Comparison of ENCODE assay signal across 8 cellular contexts in the genomic region with DNA sequence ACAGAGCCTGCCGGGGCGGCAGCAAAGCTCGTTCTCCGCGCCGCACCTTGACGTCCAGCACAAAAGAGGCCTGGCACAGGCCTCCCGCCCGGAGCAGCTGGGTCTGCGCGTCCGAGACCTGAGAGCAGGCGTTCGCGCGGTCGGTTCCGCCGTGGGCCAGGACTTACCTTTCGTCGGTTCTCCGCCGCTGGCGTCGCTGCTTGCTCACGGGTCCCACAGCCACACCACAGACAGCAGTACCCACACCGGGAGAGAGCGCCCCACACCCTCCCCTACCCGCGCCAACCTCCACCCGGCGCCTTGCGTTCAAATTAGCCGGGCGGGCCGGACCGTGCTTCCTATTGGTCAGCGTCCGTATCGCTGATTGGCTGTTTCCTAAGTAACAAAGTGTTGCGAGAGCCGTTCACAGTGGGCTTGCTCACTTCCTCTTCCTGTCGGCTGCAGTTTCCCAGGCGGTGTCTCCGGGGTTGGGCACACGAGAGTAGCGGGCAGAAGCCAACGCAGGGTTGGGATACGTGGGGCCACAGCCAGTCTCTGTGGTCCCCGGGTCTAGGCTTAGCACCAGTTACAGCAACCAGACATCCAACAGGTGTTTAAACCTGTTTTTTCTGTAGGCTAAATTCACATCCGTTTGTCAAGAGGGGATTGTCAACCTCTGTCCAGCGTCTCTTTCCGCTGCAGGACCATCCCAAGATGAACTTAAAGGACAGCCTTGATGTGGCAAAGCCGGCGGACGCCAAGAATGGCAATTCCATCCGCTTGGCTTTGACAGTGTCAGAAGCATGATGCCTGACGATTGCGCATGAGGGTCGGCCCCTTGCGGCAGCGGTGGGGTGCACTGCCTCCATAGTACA. TPM values are rescaled to one million over a fixed set of nuclear protein-coding genes. Genes with fewer than 3 reads are reported as not detected.
DNase-seq lines count a peak whose midpoint lies in the region; ATAC-seq and TF ChIP-seq lines count a peak whose summit lies in the region.

A gene (minus strand): TSS at position 313 of the 854 bp plus-strand sequence. CDS start 11,429 bp downstream, outside the sequence.

- H3K9me3 ChIP-seq in cardiac muscle cell (ENCODE audit: low read depth) (no peaks in the 10 kb centered on the region), trophoblast cell (ENCODE audit: insufficient read depth, low read depth, low read length) (no peaks in the 10 kb centered on the region)

- H3K27me3 ChIP-seq in cardiac muscle cell: no peaks in the 10 kb centered on the region
- no peaks in the 10 kb centered on the region for H3K27me3 ChIP-seq in trophoblast cell (ENCODE audit: insufficient read depth, low read length)

- H4K12ac ChIP-seq in trophoblast cell (ENCODE audit: low read depth, low read length): peak within 1 kb of the TSS; percentile 81

- H3K18ac ChIP-seq in trophoblast cell (ENCODE audit: low read length): peak within 1 kb of the TSS; percentile 78

- H2BK120ac ChIP-seq in trophoblast cell (ENCODE audit: insufficient read depth, low read length, poor library complexity): peak within 1 kb of the TSS; percentile 59

- H3K4ac ChIP-seq in trophoblast cell (ENCODE audit: low read depth, low read length): peak within 1 kb of the TSS; percentile 92

- H3K36me3 ChIP-seq in cardiac muscle cell (no peaks in the 10 kb centered on the region), trophoblast cell (ENCODE audit: control insufficient read depth in 1 of 2, insufficient read depth in 2 of 2, low read length in 2 of 2) (no peaks in the 10 kb centered on the region)

- peak within 1 kb of the TSS; percentile 97 for H3K4me3 Mint-ChIP-seq in type B pancreatic cell

- H3K27ac ChIP-seq in cardiac muscle cell (peak within 1 kb of the TSS; percentile 45), trophoblast cell (ENCODE audit: low read depth, low read length) (peak within 1 kb of the TSS; percentile 27)

- H2AK5ac ChIP-seq in trophoblast cell (ENCODE audit: low read length): no peak within 1 kb of the TSS

- H2BK12ac ChIP-seq in trophoblast cell (ENCODE audit: low read length): no peak within 1 kb of the TSS

- H3K27me3 Mint-ChIP-seq in type B pancreatic cell: peaks cover 9% of the 10 kb centered on the region

- peak within 1 kb of the TSS; percentile 81 for H3K27ac Mint-ChIP-seq in type B pancreatic cell

- H3K14ac ChIP-seq in trophoblast cell (ENCODE audit: low read length): peak within 1 kb of the TSS; percentile 59

- H3K79me2 ChIP-seq in trophoblast cell (ENCODE audit: control insufficient read depth, insufficient read depth, low read length, poor library complexity): peaks cover 9% of the 10 kb centered on the region

- H3K4me3 ChIP-seq in cardiac muscle cell (peak within 1 kb of the TSS; percentile 69), trophoblast cell (ENCODE audit: low read depth, low read length) (peak within 1 kb of the TSS; percentile 99)

- H3K36me3 Mint-ChIP-seq in type B pancreatic cell: peaks cover 8% of the 10 kb centered on the region

- peak within 1 kb of the TSS; percentile 97 for H2AFZ ChIP-seq in trophoblast cell (ENCODE audit: insufficient read depth, low read length, poor library complexity)

- H2BK5ac ChIP-seq in trophoblast cell (ENCODE audit: low read depth, low read length, poor library complexity): peak within 1 kb of the TSS; percentile 61

- WGBS in trophoblast cell (ENCODE audit: extremely low coverage, insufficient coverage, insufficient read length): no CpG with 5 or more reads among the region's 62 CpGs

- H3K23ac ChIP-seq in trophoblast cell (ENCODE audit: low read length): peak within 1 kb of the TSS; percentile 33

- H3K4me1 ChIP-seq in cardiac muscle cell (ENCODE audit: low read depth) (peaks cover 3% of the 10 kb centered on the region), trophoblast cell (ENCODE audit: control insufficient read depth in 1 of 2, insufficient read depth in 2 of 2, low read length in 2 of 2) (peaks cover 4 to 7% of the 10 kb centered on the region in 2 experiments)

- peak within 1 kb of the TSS; percentile 53 for H4K91ac ChIP-seq in trophoblast cell (ENCODE audit: low read depth, low read length)

- H3K79me1 ChIP-seq in trophoblast cell (ENCODE audit: low read length): peaks cover 3% of the 10 kb centered on the region

- H4K8ac ChIP-seq in trophoblast cell (ENCODE audit: low read depth, low read length): peak within 1 kb of the TSS; percentile 90

- DNase-seq in NCI-H1436 (lab: John Stamatoyannopoulos, UW) (peak; percentile 99), SW480 (ENCODE audit: low spot score) (peak; percentile 97), cardiac muscle cell (ENCODE audit: low read depth in 1 of 2, low spot score in 1 of 2) (peak; percentile 94 to 95), trophoblast cell (peak; percentile 86 to 94), type B pancreatic cell (ENCODE audit: extremely low spot score, unreplicated experiment) (peak; percentile 89)
- DNase-seq in activated naive CD8-positive, alpha-beta T cell treated with anti-CD3 and anti-CD28 coated beads, Interleukin-2, amount 50 U/mL, for 16 hours (ENCODE audit: low read depth, low spot score): peak; percentile 68

- TF ChIP-seq CTCF in GM12873 (IDR thresholded peaks at IDR 0.05; ENCODE audit: insufficient read depth, low read depth, low read length, missing control alignments) (peak; percentile 16), cardiac muscle cell (IDR thresholded peaks at IDR 0.05; ENCODE audit: low read depth, low read length) (peak; percentile 9), type B pancreatic cell (conservative IDR thresholded peaks at IDR 0.05) (no peak)

- ATAC-seq in HG02759 (IDR thresholded peaks at IDR 0.05; ENCODE audit: unreplicated experiment): peak; percentile 94

- H3K4me1 Mint-ChIP-seq in type B pancreatic cell (ENCODE audit: unreplicated experiment): peaks cover 12% of the 10 kb centered on the region

- peak within 1 kb of the TSS; percentile 98 for H3K4me2 ChIP-seq in trophoblast cell (ENCODE audit: low read length)

- no peaks in the 10 kb centered on the region for H3K9me3 Mint-ChIP-seq in type B pancreatic cell

- peak within 1 kb of the TSS; percentile 97 for H3K9ac ChIP-seq in trophoblast cell (ENCODE audit: low read length)

RNA-seq across cellular contexts. Expression of the gene that starts here (rescaled TPM):
- total RNA-seq in cardiac muscle cell (4.2 and 21.1 TPM in 2 replicates), type B pancreatic cell (ENCODE audit: low replicate concordance) (14.8 and 49.3 TPM in 2 replicates)
- 4.1 and 22.2 TPM in 2 replicates for polyA plus RNA-seq in cardiac muscle cell
- 11.4 and 12.1 TPM in 2 replicates for polyA plus RNA-seq in trophoblast cell (2013)

Comparison
In these comparisons a context has a peak if more than half of its experiments do, and no peak if none do; other contexts are left out.
1. Peak in every context shown above with its lines: DNase-seq, ATAC-seq, H3K4me3 ChIP-seq and H3K27ac ChIP-seq.